8 cellular contexts compared by ENCODE assay signal in the genomic region with DNA sequence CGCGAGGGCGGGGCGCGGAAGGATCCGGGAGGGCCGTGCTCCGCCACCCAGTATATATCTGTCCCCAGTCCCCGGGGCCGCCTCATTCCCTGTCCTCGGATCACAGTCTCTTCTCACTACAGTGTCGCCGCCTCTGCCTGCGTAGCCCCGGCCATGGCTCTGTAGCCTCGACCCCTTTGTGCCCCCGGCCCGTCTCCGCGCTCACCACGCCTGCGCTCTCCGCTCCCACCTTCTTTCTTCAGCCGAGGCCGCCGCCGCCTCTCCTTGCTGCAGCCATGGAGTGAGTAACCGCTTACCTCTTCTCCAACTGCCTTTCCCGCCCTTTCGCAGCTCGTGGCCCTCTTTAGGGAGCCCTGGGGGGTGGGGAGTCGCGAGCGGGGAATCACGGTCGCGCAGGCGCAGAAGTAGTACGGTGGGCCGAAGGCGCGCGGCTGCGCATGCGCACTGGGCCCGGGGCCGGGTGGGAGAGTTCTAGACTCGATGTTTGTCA. TPM values are rescaled to one million over a fixed set of nuclear protein-coding genes. Genes with fewer than 3 reads are reported as not detected.
DNase-seq lines count a peak whose midpoint lies in the region; ATAC-seq and TF ChIP-seq lines count a peak whose summit lies in the region.

A gene with protein sequence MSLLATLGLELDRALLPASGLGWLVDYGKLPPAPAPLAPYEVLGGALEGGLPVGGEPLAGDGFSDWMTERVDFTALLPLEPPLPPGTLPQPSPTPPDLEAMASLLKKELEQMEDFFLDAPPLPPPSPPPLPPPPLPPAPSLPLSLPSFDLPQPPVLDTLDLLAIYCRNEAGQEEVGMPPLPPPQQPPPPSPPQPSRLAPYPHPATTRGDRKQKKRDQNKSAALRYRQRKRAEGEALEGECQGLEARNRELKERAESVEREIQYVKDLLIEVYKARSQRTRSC (plus strand): TSS at position 85 of the 490 bp plus-strand sequence. CDS start 1,646 bp downstream, outside the sequence.
A gene with protein sequence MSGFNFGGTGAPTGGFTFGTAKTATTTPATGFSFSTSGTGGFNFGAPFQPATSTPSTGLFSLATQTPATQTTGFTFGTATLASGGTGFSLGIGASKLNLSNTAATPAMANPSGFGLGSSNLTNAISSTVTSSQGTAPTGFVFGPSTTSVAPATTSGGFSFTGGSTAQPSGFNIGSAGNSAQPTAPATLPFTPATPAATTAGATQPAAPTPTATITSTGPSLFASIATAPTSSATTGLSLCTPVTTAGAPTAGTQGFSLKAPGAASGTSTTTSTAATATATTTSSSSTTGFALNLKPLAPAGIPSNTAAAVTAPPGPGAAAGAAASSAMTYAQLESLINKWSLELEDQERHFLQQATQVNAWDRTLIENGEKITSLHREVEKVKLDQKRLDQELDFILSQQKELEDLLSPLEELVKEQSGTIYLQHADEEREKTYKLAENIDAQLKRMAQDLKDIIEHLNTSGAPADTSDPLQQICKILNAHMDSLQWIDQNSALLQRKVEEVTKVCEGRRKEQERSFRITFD (minus strand): TSS at position 384 of the 490 bp plus-strand sequence. CDS start 19,697 bp downstream, outside the sequence.

- under 1% methylated on average over 48 of the region's 48 CpGs for WGBS in liver

- H3K27ac ChIP-seq in BLaER1 (peak within 1 kb of the TSS; percentile 99), liver (ENCODE audit: low read depth in 1 of 2, low read length in 2 of 2) (peak within 1 kb of the TSS; percentile 93 to 96)

- H3K9ac ChIP-seq in BLaER1 (peak within 1 kb of the TSS; percentile 98), liver (ENCODE audit: low read depth in 1 of 2, low read length in 2 of 2) (peak within 1 kb of the TSS; percentile 92 to 93)

- H3K4me3 ChIP-seq in BLaER1 (peak within 1 kb of the TSS; percentile 83), liver (ENCODE audit: low read depth in 1 of 3, low read length in 3 of 3) (peak within 1 kb of the TSS; percentile 92 to 97 (median 95))

- TF ChIP-seq RAD21 in liver (IDR thresholded peaks at IDR 0.05): peak; percentile 3 to 17

- H3K9me3 Mint-ChIP-seq in dendritic cell treated with granulocyte-macrophage colony-stimulating factor and Interleukin-4, amounts not matched to agents 40 ng/mL and 50 ng/mL, for 4 days: no peaks in the 10 kb centered on the region

- H3K36me3 ChIP-seq in BLaER1 (peaks cover 69% of the 10 kb centered on the region), liver (ENCODE audit: control insufficient read depth in 4 of 4, insufficient read depth in 3 of 4, low read depth in 1 of 4, low read length in 3 of 4) (peaks cover 3 to 17% (median 7%) of the 10 kb centered on the region in 4 donors)

- H3K27me3 ChIP-seq in BLaER1: no peaks in the 10 kb centered on the region
- H3K27me3 ChIP-seq in liver (ENCODE audit: control insufficient read depth in 4 of 4, insufficient read depth in 4 of 4, low read length in 3 of 4): no peaks in the 10 kb centered on the region

- H3K27ac Mint-ChIP-seq in dendritic cell treated with granulocyte-macrophage colony-stimulating factor and Interleukin-4, amounts not matched to agents 40 ng/mL and 50 ng/mL, for 4 days: peak within 1 kb of the TSS; percentile 92

- intact Hi-C loops in dendritic cell treated with granulocyte-macrophage colony-stimulating factor and Interleukin-4, amounts not matched to agents 40 ng/mL and 50 ng/mL, for 4 days (cut with micrococcal nuclease): loop anchor here (5.0 kb wide), 1 partner anchor 37 kb away; no protein-coding TSS in a partner anchor

- no peak for TF ChIP-seq CTCF in liver (IDR thresholded peaks at IDR 0.05; ENCODE audit: low read depth, low read length, missing input control)

- H3K27me3 Mint-ChIP-seq in dendritic cell treated with granulocyte-macrophage colony-stimulating factor and Interleukin-4, amounts not matched to agents 40 ng/mL and 50 ng/mL, for 4 days: peaks cover 10% of the 10 kb centered on the region

- peaks cover 75% of the 10 kb centered on the region for H4K20me1 ChIP-seq in BLaER1

- peak; percentile 66 for ATAC-seq in GM19324 (IDR thresholded peaks at IDR 0.05; ENCODE audit: low FRiP score, unreplicated experiment)
- ATAC-seq in HG03457 (IDR thresholded peaks at IDR 0.05; ENCODE audit: unreplicated experiment): peak; percentile 42

- H3K4me3 Mint-ChIP-seq in dendritic cell treated with granulocyte-macrophage colony-stimulating factor and Interleukin-4, amounts not matched to agents 40 ng/mL and 50 ng/mL, for 4 days: peak within 1 kb of the TSS; percentile 85

- H3K4me2 ChIP-seq in BLaER1: peak within 1 kb of the TSS; percentile 98

- peaks cover 79% of the 10 kb centered on the region for H3K4me1 Mint-ChIP-seq in dendritic cell treated with granulocyte-macrophage colony-stimulating factor and Interleukin-4, amounts not matched to agents 40 ng/mL and 50 ng/mL, for 4 days (ENCODE audit: low read depth)

- DNase-seq in NCI-H524 treated with DMSO at 0.1 percent for 48 hours (lab: John Stamatoyannopoulos, UW): peak; percentile 73
- DNase-seq in activated CD4-positive, alpha-beta T cell treated with anti-CD3 and anti-CD28 coated beads, Interleukin-2, amount 50 U/mL, for 24 hours (ENCODE audit: low read depth in 1 of 2, low spot score in 1 of 2): peak; percentile 90
- DNase-seq in stimulated activated CD4-positive, alpha-beta T cell treated with anti-CD3 and anti-CD28 coated beads, Interleukin-4, amount 100 ng/mL, for 24 hours: peak; percentile 92

- no peaks in the 10 kb centered on the region for H3K9me3 ChIP-seq in BLaER1
- H3K9me3 ChIP-seq in liver (ENCODE audit: control insufficient read depth in 4 of 4, low read length in 3 of 4): no peaks in the 10 kb centered on the region

- H3K4me1 ChIP-seq in BLaER1: peaks cover 71% of the 10 kb centered on the region
- H3K4me1 ChIP-seq in liver (ENCODE audit: control insufficient read depth in 4 of 4, insufficient read depth in 4 of 4, low read length in 3 of 4): peaks cover 6 to 38% (median 20%) of the 10 kb centered on the region in 4 donors

- peaks cover 99% of the 10 kb centered on the region for H3K36me3 Mint-ChIP-seq in dendritic cell treated with granulocyte-macrophage colony-stimulating factor and Interleukin-4, amounts not matched to agents 40 ng/mL and 50 ng/mL, for 4 days (ENCODE audit: low read depth)

TF ChIP-seq in liver, 16 proteins besides CTCF, POLR2A, EP300 and RAD21 (continues in another document):
- peak; percentile 99 for TF ChIP-seq TAF1 (conservative IDR thresholded peaks at IDR 0.05)
- TF ChIP-seq HNF4G (IDR thresholded peaks at IDR 0.05): no peak
- TF ChIP-seq NR2F2 (IDR thresholded peaks at IDR 0.05): no peak
- peak; percentile 80 for TF ChIP-seq SP1 (IDR thresholded peaks at IDR 0.05)
- TF ChIP-seq, protein P1, sequence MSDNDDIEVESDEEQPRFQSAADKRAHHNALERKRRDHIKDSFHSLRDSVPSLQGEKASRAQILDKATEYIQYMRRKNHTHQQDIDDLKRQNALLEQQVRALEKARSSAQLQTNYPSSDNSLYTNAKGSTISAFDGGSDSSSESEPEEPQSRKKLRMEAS (IDR thresholded peaks at IDR 0.05): no peak
- no peak for TF ChIP-seq FOXA1 (IDR thresholded peaks at IDR 0.05)
- no peak for TF ChIP-seq JUND (IDR thresholded peaks at IDR 0.05)
- TF ChIP-seq, protein P2, sequence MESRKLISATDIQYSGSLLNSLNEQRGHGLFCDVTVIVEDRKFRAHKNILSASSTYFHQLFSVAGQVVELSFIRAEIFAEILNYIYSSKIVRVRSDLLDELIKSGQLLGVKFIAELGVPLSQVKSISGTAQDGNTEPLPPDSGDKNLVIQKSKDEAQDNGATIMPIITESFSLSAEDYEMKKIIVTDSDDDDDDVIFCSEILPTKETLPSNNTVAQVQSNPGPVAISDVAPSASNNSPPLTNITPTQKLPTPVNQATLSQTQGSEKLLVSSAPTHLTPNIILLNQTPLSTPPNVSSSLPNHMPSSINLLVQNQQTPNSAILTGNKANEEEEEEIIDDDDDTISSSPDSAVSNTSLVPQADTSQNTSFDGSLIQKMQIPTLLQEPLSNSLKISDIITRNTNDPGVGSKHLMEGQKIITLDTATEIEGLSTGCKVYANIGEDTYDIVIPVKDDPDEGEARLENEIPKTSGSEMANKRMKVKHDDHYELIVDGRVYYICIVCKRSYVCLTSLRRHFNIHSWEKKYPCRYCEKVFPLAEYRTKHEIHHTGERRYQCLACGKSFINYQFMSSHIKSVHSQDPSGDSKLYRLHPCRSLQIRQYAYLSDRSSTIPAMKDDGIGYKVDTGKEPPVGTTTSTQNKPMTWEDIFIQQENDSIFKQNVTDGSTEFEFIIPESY (IDR thresholded peaks at IDR 0.05): no peak
- peak; percentile 2 for TF ChIP-seq FOXA2 (IDR thresholded peaks at IDR 0.05)
- TF ChIP-seq YY1 (IDR thresholded peaks at IDR 0.05): peak; percentile 62
- TF ChIP-seq HNF4A (conservative IDR thresholded peaks at IDR 0.05): peak in 1 of 2 donors; percentile 10
- peak in 1 of 2 donors; percentile 57 for TF ChIP-seq RXRA (IDR thresholded peaks at IDR 0.05)
- TF ChIP-seq, protein P3, sequence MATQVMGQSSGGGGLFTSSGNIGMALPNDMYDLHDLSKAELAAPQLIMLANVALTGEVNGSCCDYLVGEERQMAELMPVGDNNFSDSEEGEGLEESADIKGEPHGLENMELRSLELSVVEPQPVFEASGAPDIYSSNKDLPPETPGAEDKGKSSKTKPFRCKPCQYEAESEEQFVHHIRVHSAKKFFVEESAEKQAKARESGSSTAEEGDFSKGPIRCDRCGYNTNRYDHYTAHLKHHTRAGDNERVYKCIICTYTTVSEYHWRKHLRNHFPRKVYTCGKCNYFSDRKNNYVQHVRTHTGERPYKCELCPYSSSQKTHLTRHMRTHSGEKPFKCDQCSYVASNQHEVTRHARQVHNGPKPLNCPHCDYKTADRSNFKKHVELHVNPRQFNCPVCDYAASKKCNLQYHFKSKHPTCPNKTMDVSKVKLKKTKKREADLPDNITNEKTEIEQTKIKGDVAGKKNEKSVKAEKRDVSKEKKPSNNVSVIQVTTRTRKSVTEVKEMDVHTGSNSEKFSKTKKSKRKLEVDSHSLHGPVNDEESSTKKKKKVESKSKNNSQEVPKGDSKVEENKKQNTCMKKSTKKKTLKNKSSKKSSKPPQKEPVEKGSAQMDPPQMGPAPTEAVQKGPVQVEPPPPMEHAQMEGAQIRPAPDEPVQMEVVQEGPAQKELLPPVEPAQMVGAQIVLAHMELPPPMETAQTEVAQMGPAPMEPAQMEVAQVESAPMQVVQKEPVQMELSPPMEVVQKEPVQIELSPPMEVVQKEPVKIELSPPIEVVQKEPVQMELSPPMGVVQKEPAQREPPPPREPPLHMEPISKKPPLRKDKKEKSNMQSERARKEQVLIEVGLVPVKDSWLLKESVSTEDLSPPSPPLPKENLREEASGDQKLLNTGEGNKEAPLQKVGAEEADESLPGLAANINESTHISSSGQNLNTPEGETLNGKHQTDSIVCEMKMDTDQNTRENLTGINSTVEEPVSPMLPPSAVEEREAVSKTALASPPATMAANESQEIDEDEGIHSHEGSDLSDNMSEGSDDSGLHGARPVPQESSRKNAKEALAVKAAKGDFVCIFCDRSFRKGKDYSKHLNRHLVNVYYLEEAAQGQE (IDR thresholded peaks at IDR 0.05): peak; percentile 96
- TF ChIP-seq GABPA (IDR thresholded peaks at IDR 0.05 in 1 of 2, conservative IDR thresholded peaks at IDR 0.05 in 1 of 2): no peak

RNA-seq across cellular contexts. Expression of the first gene that starts in this region (rescaled TPM):
- total RNA-seq in liver: 100 to 1,000 TPM in 1 of 2 donors, 10 to 100 TPM in 1; 42.3 to 143 TPM
- polyA plus RNA-seq in liver: 1,000 to 10,000 TPM in 1 of 2 donors, 100 to 1,000 TPM in 1; 550 to 2,086 TPM

RNA-seq across cellular contexts. Expression of the second gene that starts in this region (rescaled TPM):
- total RNA-seq in liver: 10 to 100 TPM; 14.2 to 19.8 TPM
- 10 to 100 TPM; 16.7 to 19.6 TPM for polyA plus RNA-seq in liver

Comparison
In these comparisons a context has a peak if more than half of its experiments do, and no peak if none do; other contexts are left out.
1. Peak in every context shown above with its lines: DNase-seq, ATAC-seq, H3K4me3 ChIP-seq and H3K27ac ChIP-seq.